Comparison of ENCODE assay signal across 8 cellular contexts in the genomic region with DNA sequence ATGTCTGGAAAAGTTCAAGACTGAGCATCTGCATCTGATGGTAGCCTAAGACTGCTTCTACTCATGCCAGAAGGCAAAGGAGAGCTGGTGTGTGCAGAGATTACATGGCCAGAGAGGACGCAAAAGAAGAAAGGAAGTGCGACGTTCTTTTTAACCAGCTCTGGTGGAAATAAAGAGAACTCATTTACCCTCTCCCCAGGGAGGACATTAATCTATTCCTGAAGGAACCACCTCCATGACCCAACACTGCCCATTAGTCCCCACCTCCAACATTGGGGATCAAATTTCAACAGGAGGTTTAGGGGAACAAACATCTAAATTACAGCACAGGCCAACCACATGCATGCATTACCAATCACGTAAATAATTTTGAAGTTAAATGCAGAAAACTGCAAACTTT. TPM values are rescaled to one million over a fixed set of nuclear protein-coding genes. Genes with fewer than 3 reads are reported as not detected.
DNase-seq lines count a peak whose midpoint lies in the region; ATAC-seq and TF ChIP-seq lines count a peak whose summit lies in the region.

No MANE protein-coding gene starts in this region.

- intact Hi-C loops in Calu3 (cut with micrococcal nuclease; ENCODE audit: unreplicated experiment): loop anchor here (2.0 to 5.0 kb wide), 4 partner anchors 97 to 313 kb away; a partner anchor contains a TSS
- intact Hi-C loops in breast epithelium (cut with DNase I; ENCODE audit: low total_unique reads): no loop called here

- peaks cover 54% of the 10 kb centered on the region for H3K36me3 Mint-ChIP-seq in Calu3 (ENCODE audit: insufficient read depth, unreplicated experiment)
- H3K36me3 Mint-ChIP-seq in natural killer cell treated with Interleukin-12 subunit alpha and Interleukin-12 subunit beta and Interleukin-15 and Interleukin-18, amount 100 ng/mL, for 72 hours: peaks cover 7% of the 10 kb centered on the region

- H3K4me1 ChIP-seq in breast epithelium: no peaks in the 10 kb centered on the region

- no peaks in the 10 kb centered on the region for H3K27me3 Mint-ChIP-seq in Calu3 (ENCODE audit: unreplicated experiment)
- no peaks in the 10 kb centered on the region for H3K27me3 Mint-ChIP-seq in natural killer cell treated with Interleukin-12 subunit alpha and Interleukin-12 subunit beta and Interleukin-15 and Interleukin-18, amount 100 ng/mL, for 72 hours

- no peaks in the 10 kb centered on the region for H3K27me3 ChIP-seq in breast epithelium

- CTCF ChIA-PET in Calu3 (lab: Charles Lee): interaction anchor here (1.3 to 3.5 kb wide), 3 partner anchors 108 to 315 kb away, joined by 4 to 54 read pairs (median 26); a partner anchor contains a TSS

- peak overlapping the region; percentile 89 for H3K27ac Mint-ChIP-seq in Calu3 (ENCODE audit: unreplicated experiment)
- peak overlapping the region; percentile 96 to 97 for H3K27ac Mint-ChIP-seq in natural killer cell treated with Interleukin-12 subunit alpha and Interleukin-12 subunit beta and Interleukin-15 and Interleukin-18, amount 100 ng/mL, for 72 hours

- peak overlapping the region in 2 of 3 donors; percentile 59 to 96 for H3K4me3 ChIP-seq in breast epithelium

- H3K9me3 Mint-ChIP-seq in Calu3 (ENCODE audit: low read depth, unreplicated experiment): no peaks in the 10 kb centered on the region
- H3K9me3 Mint-ChIP-seq in natural killer cell treated with Interleukin-12 subunit alpha and Interleukin-12 subunit beta and Interleukin-15 and Interleukin-18, amount 100 ng/mL, for 72 hours: no peaks in the 10 kb centered on the region

- H3K9me3 ChIP-seq in breast epithelium: no peaks in the 10 kb centered on the region

- peaks cover 47% of the 10 kb centered on the region for H3K4me1 Mint-ChIP-seq in Calu3 (ENCODE audit: low read depth, unreplicated experiment)
- peaks cover 34 to 36% of the 10 kb centered on the region in 2 donors for H3K4me1 Mint-ChIP-seq in natural killer cell treated with Interleukin-12 subunit alpha and Interleukin-12 subunit beta and Interleukin-15 and Interleukin-18, amount 100 ng/mL, for 72 hours (ENCODE audit: low read depth in 2 of 2)

- TF ChIP-seq CTCF in Calu3 (IDR thresholded peaks at IDR 0.05; ENCODE audit: unreplicated experiment) (no peak), breast epithelium (IDR thresholded peaks at IDR 0.05) (no peak)

- TSS peak; percentile 39 for BruUV-seq in Calu3 (replicated peaks; lab: Mats Ljungman, UMichigan)

- H3K27ac ChIP-seq in breast epithelium: peak overlapping the region; percentile 93 to 99

- TF ChIP-seq POLR2A in breast epithelium (IDR thresholded peaks at IDR 0.05): no peak

- DNase-seq in Calu3: peak; percentile 20
- peak; percentile 53 for DNase-seq in M059J (ENCODE audit: low read depth)
- DNase-seq in breast epithelium (ENCODE audit: low spot score in 2 of 2): no peak
- DNase-seq in natural killer cell treated with Interleukin-12 subunit alpha and Interleukin-12 subunit beta and Interleukin-15 and Interleukin-18, amount 100 ng/mL, for 72 hours (ENCODE audit: low spot score): no peak
- no peak for DNase-seq in cerebellum (ENCODE audit: low spot score)
- no peak for DNase-seq in hippocampal formation (lab: John Stamatoyannopoulos, UW)
- no peak for DNase-seq in HPDE6-E6E7 (ENCODE audit: extremely low spot score)
- no peak for DNase-seq in activated gamma-delta T cell (lab: John Stamatoyannopoulos, UW)

- no peaks in the 10 kb centered on the region for H3K36me3 ChIP-seq in breast epithelium

- no peak for ATAC-seq in natural killer cell treated with Interleukin-12 subunit alpha and Interleukin-12 subunit beta and Interleukin-15 and Interleukin-18, amount 100 ng/mL, for 72 hours

- peak overlapping the region; percentile 99 for H3K4me3 Mint-ChIP-seq in Calu3 (ENCODE audit: low read depth, unreplicated experiment)
- H3K4me3 Mint-ChIP-seq in natural killer cell treated with Interleukin-12 subunit alpha and Interleukin-12 subunit beta and Interleukin-15 and Interleukin-18, amount 100 ng/mL, for 72 hours: peak overlapping the region; percentile 92

RNA-seq across cellular contexts. Expression of a gene that starts 1.5 kb away (rescaled TPM):
- 108 and 127 TPM in 2 replicates for total RNA-seq in Calu3 (2022)
- total RNA-seq in M059J (2014; rRNA removed; shearing (Covaris generic)): 75.3 and 77.8 TPM in 2 replicates
- 10 to 100 TPM; 62.3 to 77.0 (median 75.5) TPM for total RNA-seq in breast epithelium
- total RNA-seq in natural killer cell treated with Interleukin-12 subunit alpha and Interleukin-12 subunit beta and Interleukin-15 and Interleukin-18, amount 100 ng/mL, for 72 hours: 10 to 100 TPM; 41.2 to 63.6 TPM
- total RNA-seq in cerebellum: 32.0 TPM

RNA-seq across cellular contexts. Expression of a gene that starts 41.6 kb away (rescaled TPM):
- 31.0 and 31.4 TPM in 2 replicates for total RNA-seq in Calu3 (2022)
- 54.6 and 62.8 TPM in 2 replicates for total RNA-seq in M059J (2014; rRNA removed; shearing (Covaris generic))
- 1 to 10 TPM; 6.0 to 9.5 (median 9.3) TPM for total RNA-seq in breast epithelium
- 1 to 10 TPM in 1 of 2 donors, under 1 TPM in 1; 0.76 to 2.1 TPM for total RNA-seq in natural killer cell treated with Interleukin-12 subunit alpha and Interleukin-12 subunit beta and Interleukin-15 and Interleukin-18, amount 100 ng/mL, for 72 hours
- 23.9 TPM for total RNA-seq in cerebellum

Comparison
In these comparisons a context has a peak if more than half of its experiments do, and no peak if none do; other contexts are left out.
1. DNase-seq: peak in Calu3 (single experiment) and M059J (single experiment); none in breast epithelium (0 of 2), natural killer cell treated with Interleukin-12 subunit alpha and Interleukin-12 subunit beta and Interleukin-15 and Interleukin-18, amount 100 ng/mL, for 72 hours (single experiment), cerebellum (single experiment), hippocampal formation (0 of 2), HPDE6-E6E7 (single experiment) and activated gamma-delta T cell (single experiment).